ENCODE assay signal across 8 cellular contexts in genomic region chr18:9708882-9709877, GRCh38. TPM values are rescaled to one million over a fixed set of nuclear protein-coding genes. Genes with fewer than 3 reads are reported as not detected.
A peak's percentile ranks its signal among the peaks of the same experiment; 100 is the strongest.
DNase-seq lines count a peak whose midpoint lies in the region; ATAC-seq, FAIRE-seq and TF ChIP-seq lines count a peak whose summit lies in the region.

No MANE protein-coding gene starts in this region.

- H3K36me3 Mint-ChIP-seq in CD4-positive, alpha-beta T cell (ENCODE audit: low read depth), result no peaks in the 10 kb centered on the region
- H3K36me3 Mint-ChIP-seq in IgD-negative memory B cell, result peaks cover 2% of the 10 kb centered on the region
- no peaks in the 10 kb centered on the region for H3K36me3 Mint-ChIP-seq in stimulated activated effector memory CD8-positive, alpha-beta T cell treated with anti-CD3 and anti-CD28 coated beads, Interleukin-12 subunit alpha, Interleukin-12 subunit beta, amount 100 ng/mL, for 72 hours

- H3K27me3 Mint-ChIP-seq in CD4-positive, alpha-beta T cell, result peaks cover 76% of the 10 kb centered on the region
- H3K27me3 Mint-ChIP-seq in IgD-negative memory B cell, result peaks cover 1% of the 10 kb centered on the region

- H3K4me3 ChIP-seq in K562, result peak overlapping the region; percentile 76

- intact Hi-C loops in CD4-positive, alpha-beta T cell (cut with DNase I, micrococcal nuclease), result no loop called here
- intact Hi-C loops in K562 (cut with micrococcal nuclease), result loop anchor here (5.0 to 10.0 kb wide), 2 partner anchors 93 to 816 kb away; partner anchors contain the start of gene NAPG

- H3K9me1 ChIP-seq in K562 (ENCODE audit: control insufficient read depth, insufficient read depth, low read length), result no peaks in the 10 kb centered on the region

- no peak for DNase-seq in CD4-positive, alpha-beta T cell
- peak in 3 of 4 experiments; percentile 44 to 48 (median 47) for DNase-seq in K562 (ENCODE audit: extremely low read depth in 1 of 4, low spot score in 3 of 4)
- DNase-seq in islet precursor cell, result peak; percentile 97
- no peak for DNase-seq in stimulated activated effector memory CD8-positive, alpha-beta T cell treated with anti-CD3 and anti-CD28 coated beads, Interleukin-12 subunit alpha, Interleukin-12 subunit beta, amount 100 ng/mL, for 72 hours (ENCODE audit: low spot score in 2 of 2)
- no peak for DNase-seq in NCI-H128 (lab: John Stamatoyannopoulos, UW; ENCODE audit: unreplicated experiment)
- DNase-seq in DMS79 (lab: John Stamatoyannopoulos, UW), result no peak

- no peak for ATAC-seq in CD4-positive, alpha-beta T cell (ENCODE audit: poor library complexity)
- ATAC-seq in K562 (peak; percentile 9), HG02884 (IDR thresholded peaks at IDR 0.05; ENCODE audit: unreplicated experiment) (no peak)
- ATAC-seq in stimulated activated effector memory CD8-positive, alpha-beta T cell treated with anti-CD3 and anti-CD28 coated beads, Interleukin-12 subunit alpha, Interleukin-12 subunit beta, amount 100 ng/mL, for 72 hours, result no peak

- H3K4me1 ChIP-seq in K562 (replicated peaks in 1 of 2; ENCODE audit: control insufficient read depth in 2 of 2, insufficient read depth in 2 of 2, low read length in 2 of 2), result peaks cover 47 to 65% of the 10 kb centered on the region in 2 experiments

- WGBS in K562 (ENCODE audit: insufficient coverage, low coverage, missing lambda C conversion rate), result 31% methylated on average over 40 of the region's 44 CpGs

- BruUV-seq in K562 (replicated peaks; lab: Mats Ljungman, UMichigan), result TSS peak; percentile 39

- peak; percentile 6; the same call in 1 of the 2 replicates for TF ChIP-seq EP300 in K562 (IDR thresholded peaks at IDR 0.05; ENCODE audit: low read length)

- H3K27me3 ChIP-seq in CD4-positive, alpha-beta T cell (ENCODE audit: control insufficient read depth, insufficient read depth, low read length), result peaks cover 87% of the 10 kb centered on the region
- no peaks in the 10 kb centered on the region for H3K27me3 ChIP-seq in K562 (ENCODE audit: control insufficient read depth in 2 of 2, insufficient read depth in 2 of 2, low read length in 2 of 2)

- H3K27ac ChIP-seq in CD4-positive, alpha-beta T cell (ENCODE audit: low read depth, low read length), result no peak overlapping the region
- H3K27ac ChIP-seq in K562 (ENCODE audit: extremely low read depth, low read depth, low read length), result peak overlapping the region; percentile 75

- peak overlapping the region; percentile 70 to 94 for H3K9ac ChIP-seq in K562 (ENCODE audit: insufficient read depth in 1 of 2, low read depth in 2 of 2, low read length in 2 of 2)

- H3K9me3 Mint-ChIP-seq in CD4-positive, alpha-beta T cell, result no peaks in the 10 kb centered on the region
- H3K9me3 Mint-ChIP-seq in IgD-negative memory B cell, result no peaks in the 10 kb centered on the region
- no peaks in the 10 kb centered on the region for H3K9me3 Mint-ChIP-seq in stimulated activated effector memory CD8-positive, alpha-beta T cell treated with anti-CD3 and anti-CD28 coated beads, Interleukin-12 subunit alpha, Interleukin-12 subunit beta, amount 100 ng/mL, for 72 hours

- TF ChIP-seq RAD21 in K562 (CRISPR knock-in tag; conservative IDR thresholded peaks at IDR 0.05 in 1 of 2, IDR thresholded peaks at IDR 0.05 in 1 of 2), result no peak; a peak in 1 of 4 replicates

- H3K4me3 Mint-ChIP-seq in CD4-positive, alpha-beta T cell, result peak overlapping the region; percentile 67
- peak overlapping the region; percentile 95 to 99 (median 98) for H3K4me3 Mint-ChIP-seq in IgD-negative memory B cell
- peak overlapping the region; percentile 69 for H3K4me3 Mint-ChIP-seq in stimulated activated effector memory CD8-positive, alpha-beta T cell treated with anti-CD3 and anti-CD28 coated beads, Interleukin-12 subunit alpha, Interleukin-12 subunit beta, amount 100 ng/mL, for 72 hours

- peaks cover 15% of the 10 kb centered on the region for H3K4me1 Mint-ChIP-seq in CD4-positive, alpha-beta T cell (ENCODE audit: low read depth)
- peaks cover 38 to 65% (median 55%) of the 10 kb centered on the region in 3 donors for H3K4me1 Mint-ChIP-seq in IgD-negative memory B cell
- H3K4me1 Mint-ChIP-seq in stimulated activated effector memory CD8-positive, alpha-beta T cell treated with anti-CD3 and anti-CD28 coated beads, Interleukin-12 subunit alpha, Interleukin-12 subunit beta, amount 100 ng/mL, for 72 hours, result peaks cover 29% of the 10 kb centered on the region

- no peak for TF ChIP-seq CTCF in CD4-positive, alpha-beta T cell (IDR thresholded peaks at IDR 0.05)
- TF ChIP-seq CTCF in K562 (IDR thresholded peaks at IDR 0.05 in 2 of 3, conservative IDR thresholded peaks at IDR 0.05 in 1 of 3; ENCODE audit: insufficient read depth in 2 of 3, low read depth in 1 of 3, low read length in 3 of 3), result no peak

- TF ChIP-seq POLR2A in K562 (conservative IDR thresholded peaks at IDR 0.05), result no peak

- POLR2A ChIA-PET in CD4-positive, alpha-beta T cell (lab: Charles Lee), result no interaction called here
- POLR2A ChIA-PET in K562 (lab: Yijun Ruan, JAX), result interaction anchor here (1.7 kb wide), 1 partner anchor 21 kb away, joined by 4 read pairs; no protein-coding TSS in a partner anchor

- no peaks in the 10 kb centered on the region for H3K9me3 ChIP-seq in CD4-positive, alpha-beta T cell (ENCODE audit: control insufficient read depth, low read length)
- H3K9me3 ChIP-seq in K562 (replicated peaks; ENCODE audit: control insufficient read depth, insufficient read depth, low read depth, low read length), result no peaks in the 10 kb centered on the region

- peak overlapping the region; percentile 80 for H3K4me2 ChIP-seq in K562 (ENCODE audit: insufficient read depth, low read length)

- CTCF ChIA-PET in CD4-positive, alpha-beta T cell (lab: Charles Lee), result no interaction called here
- CTCF ChIA-PET in K562 (lab: Yijun Ruan, JAX; ENCODE audit: low intra/inter-chr PET ratio), result interaction anchor here (0.8 kb wide), 1 partner anchor 169 kb away, joined by 4 read pairs; no protein-coding TSS in a partner anchor

- no peak for FAIRE-seq in K562 (lab: Jason Lieb, UNC)

- no peaks in the 10 kb centered on the region for H4K20me1 ChIP-seq in K562 (replicated peaks; ENCODE audit: control insufficient read depth, insufficient read depth, low read length)

- no peak overlapping the region for H3K27ac Mint-ChIP-seq in CD4-positive, alpha-beta T cell
- peak overlapping the region; percentile 86 to 97 (median 93) for H3K27ac Mint-ChIP-seq in IgD-negative memory B cell
- no peak overlapping the region for H3K27ac Mint-ChIP-seq in stimulated activated effector memory CD8-positive, alpha-beta T cell treated with anti-CD3 and anti-CD28 coated beads, Interleukin-12 subunit alpha, Interleukin-12 subunit beta, amount 100 ng/mL, for 72 hours

- peaks cover 58% of the 10 kb centered on the region for H3K79me2 ChIP-seq in K562 (ENCODE audit: control insufficient read depth, insufficient read depth, low read length)

- in situ Hi-C loops in K562 (cut with MboI), result no loop called here

- H2AFZ ChIP-seq in K562 (ENCODE audit: low read depth, low read length), result peak overlapping the region; percentile 91

- H3K36me3 ChIP-seq in K562 (ENCODE audit: control insufficient read depth, insufficient read depth, low read length), result peaks cover 17% of the 10 kb centered on the region; the same call in 2 of the 3 replicates

TF ChIP-seq in K562, 482 proteins besides CTCF, POLR2A, EP300 and RAD21 (continues in another document):
- TF ChIP-seq HDAC2 (IDR thresholded peaks at IDR 0.05) (0 out of 2 replicates have a peak, but pooled peaks have one; percentile 13), FOXK1 (CRISPR knock-in tag; IDR thresholded peaks at IDR 0.05; ENCODE audit: borderline replicate concordance) (0 out of 2 replicates have a peak, but pooled peaks have one; percentile 74), NKRF (IDR thresholded peaks at IDR 0.05; ENCODE audit: borderline replicate concordance) (no peak), HMGN3 (IDR thresholded peaks at IDR 0.05; ENCODE audit: borderline replicate concordance, extremely low read depth, insufficient read length, low read depth, low read length) (peak; percentile 14), ZNF133 (CRISPR knock-in tag; IDR thresholded peaks at IDR 0.05) (no peak), SIN3B (IDR thresholded peaks at IDR 0.05; ENCODE audit: low read depth) (no peak; the same call in 1 of the 2 replicates), SPI1 (IDR thresholded peaks at IDR 0.05; ENCODE audit: borderline replicate concordance, low read depth, low read length) (peak; percentile 39; the same call in 1 of the 2 replicates)

RNA-seq across cellular contexts. Expression of gene RAB31, which starts 1.1 kb away (rescaled TPM):
- total RNA-seq in CD4-positive, alpha-beta T cell, result 1 to 10 TPM; 1.1 to 1.3 TPM
- 192 TPM for polyA plus RNA-seq in IgD-negative memory B cell
- total RNA-seq in K562 (2011; cell fraction: chromatin; rRNA removed; ENCODE audit: low replicate concordance), result 62.1 and 65.0 TPM in 2 replicates
- total RNA-seq in K562 (2011; cell fraction: nucleolus; rRNA removed), result 26.5 and 31.9 TPM in 2 replicates
- 43.2 and 112 TPM in 2 replicates for total RNA-seq in K562 (2011; cell fraction: nucleoplasm; rRNA removed)
- 34.9 and 43.1 TPM in 2 replicates for total RNA-seq in K562 (2014; rRNA removed)
- 44.1 and 51.7 TPM in 2 replicates for total RNA-seq in K562 (2014; rRNA removed; fragmentation: Illumina TruSeq; extraction: Trizol)
- total RNA-seq in K562 (2015; rRNA removed; fragmentation: Illumina TruSeq; extraction: Trizol), result 36.8 and 41.3 TPM in 2 replicates
- 57.7 and 66.1 TPM in 2 replicates for total RNA-seq in K562 (2021)
- polyA plus RNA-seq in K562 (2011; rRNA removed), result 32.8 and 70.4 TPM in 2 replicates
- polyA plus RNA-seq in K562 (2011; cell fraction: cytosol; rRNA removed), result 26.1 and 28.8 TPM in 2 replicates
- 33.7 and 65.3 TPM in 2 replicates for polyA plus RNA-seq in K562 (2011; cell fraction: nucleus; rRNA removed)
- 37.3 and 45.1 TPM in 2 replicates for polyA plus RNA-seq in K562 (2012)
- polyA plus RNA-seq in K562 (2014; fragmentation: Illumina TruSeq; extraction: Trizol), result 47.9 and 50.9 TPM in 2 replicates
- polyA plus RNA-seq in K562 (2014; fragmentation: Nextera tagmentation; extraction: Ambion mirVana), result 10 to 100 TPM; 20.7 to 25.6 TPM
- polyA plus RNA-seq in K562 (2014; rRNA removed), result 25.6 and 29.0 TPM in 2 replicates
- 89.7 and 166 TPM in 2 replicates for polyA minus RNA-seq in K562 (2011; rRNA and poly(A)+ RNA removed)
- polyA minus RNA-seq in K562 (2011; cell fraction: cytosol; rRNA and poly(A)+ RNA removed), result 27.4 and 41.0 TPM in 2 replicates
- 32.4 and 49.9 TPM in 2 replicates for polyA minus RNA-seq in K562 (2011; cell fraction: nucleus; rRNA and poly(A)+ RNA removed)

Comparison
In these comparisons a context has a peak if more than half of its experiments do, and no peak if none do; other contexts are left out.
1. DNase-seq: peak in K562 (3 of 4) and islet precursor cell (single experiment); none in CD4-positive, alpha-beta T cell (0 of 10), stimulated activated effector memory CD8-positive, alpha-beta T cell treated with anti-CD3 and anti-CD28 coated beads, Interleukin-12 subunit alpha, Interleukin-12 subunit beta, amount 100 ng/mL, for 72 hours (0 of 2), NCI-H128 (single experiment) and DMS79 (single experiment).
2. H3K27ac Mint-ChIP-seq: peak in IgD-negative memory B cell (3 of 3); none in CD4-positive, alpha-beta T cell (single experiment) and stimulated activated effector memory CD8-positive, alpha-beta T cell treated with anti-CD3 and anti-CD28 coated beads, Interleukin-12 subunit alpha, Interleukin-12 subunit beta, amount 100 ng/mL, for 72 hours (single experiment).
3. RNA of gene RAB31, which starts 1.1 kb away (total RNA-seq): 26.5 to 112 TPM in K562; 1.1 to 1.3 TPM in CD4-positive, alpha-beta T cell; every median in the first group is over 10 times any median in the second.
4. Peak in every context shown above with its lines, with median percentiles within 50 percentile points of each other: H3K4me3 Mint-ChIP-seq.